ENCODE assay signal across 13 cellular contexts in genomic region chr19:16248380-16249023, GRCh38.
"Had no signal": no experiment of that assay in that cellular context is flagged by ENCODE, and none has a peak within 500 bp of the region (broad histone marks: within the 10 kb centered on the region; RNA-seq: fewer than 3 reads in every experiment).

No MANE protein-coding gene starts in this region.

- H3K27me3 Mint-ChIP-seq: activated CD4-positive, alpha-beta memory T cell treated with anti-CD3 and anti-CD28 coated beads for 36 hours; T-cell had no signal

- H3K27ac ChIP-seq: adrenal gland had no signal

- H3K36me3 ChIP-seq: adrenal gland had no signal

- H3K9me3 Mint-ChIP-seq: activated CD4-positive, alpha-beta memory T cell treated with anti-CD3 and anti-CD28 coated beads for 36 hours; activated naive CD4-positive, alpha-beta T cell treated with anti-CD3 and anti-CD28 coated beads for 36 hours; activated naive CD4-positive, alpha-beta T cell treated with anti-CD3 and anti-CD28 coated beads, Interleukin-2, amount 50 U/mL, for 72 hours; activated T-cell treated with anti-CD3 and anti-CD28 coated beads, Interleukin-2, amount 50 U/mL, for 4 hours; activated T-helper 1 cell treated with anti-CD3 and anti-CD28 coated beads, Interleukin-12 subunit alpha, Interleukin-12 subunit beta, Interleukin-2, Interleukin-4 antibody, amounts not matched to agents 30 ng/mL and 10 ng/mL and 1 ng/mL, durations not matched to agents 14 hours and 24 hours and 36 hours; brain; WTC11 had no signal

- DNase-seq: NCI-H2081 treated with DMSO at 0.1 percent for 48 hours, NCI-H524 treated with DMSO at 0.1 percent for 48 hours, SIG-M5 had no signal

- H3K4me3 Mint-ChIP-seq: activated CD4-positive, alpha-beta memory T cell treated with anti-CD3 and anti-CD28 coated beads for 36 hours; activated naive CD4-positive, alpha-beta T cell treated with anti-CD3 and anti-CD28 coated beads for 36 hours; activated T-cell treated with anti-CD3 and anti-CD28 coated beads, Interleukin-2, amount 50 U/mL, for 4 hours; activated T-helper 1 cell treated with anti-CD3 and anti-CD28 coated beads, Interleukin-12 subunit alpha, Interleukin-12 subunit beta, Interleukin-2, Interleukin-4 antibody, amounts not matched to agents 30 ng/mL and 10 ng/mL and 1 ng/mL, durations not matched to agents 14 hours and 24 hours and 36 hours; brain; WTC11 had no signal

- H3K9me3 ChIP-seq: adrenal gland had no signal

- H3K4me3 ChIP-seq: adrenal gland had no signal

- H3K27ac Mint-ChIP-seq: activated CD4-positive, alpha-beta memory T cell treated with anti-CD3 and anti-CD28 coated beads for 36 hours; activated naive CD4-positive, alpha-beta T cell treated with anti-CD3 and anti-CD28 coated beads for 36 hours; activated T-helper 1 cell treated with anti-CD3 and anti-CD28 coated beads, Interleukin-12 subunit alpha, Interleukin-12 subunit beta, Interleukin-2, Interleukin-4 antibody, amounts not matched to agents 30 ng/mL and 10 ng/mL and 1 ng/mL, durations not matched to agents 14 hours and 24 hours and 36 hours; brain; T-helper 17 cell; WTC11 had no signal

- H3K4me1 Mint-ChIP-seq: brain, WTC11 had no signal

- H3K27me3 ChIP-seq: adrenal gland had no signal
